29 cellular contexts compared by ENCODE assay signal in genomic region chr4:145944886-145945285, GRCh38.
"Had no signal": no experiment of that assay in that cellular context is flagged by ENCODE, and none has a peak within 500 bp of the region (broad histone marks: within the 10 kb centered on the region; RNA-seq: fewer than 3 reads in every experiment).

No MANE protein-coding gene starts in this region.

- H3K9me3 ChIP-seq: ascending aorta had no signal

- ATAC-seq: K562 had no signal

- H3K4me3 ChIP-seq: ascending aorta, cardiac muscle cell, K562 had no signal

- H3K36me3 ChIP-seq: ascending aorta, cardiac muscle cell had no signal

- H3K27me3 ChIP-seq: ascending aorta, cardiac muscle cell had no signal

- DNase-seq: activated B cell treated with CpG ODN at 0.5 μM for 24 hours; activated CD4-positive, alpha-beta memory T cell treated with anti-CD3 and anti-CD28 coated beads for 36 hours; activated CD4-positive, alpha-beta T cell treated with anti-CD3 and anti-CD28 coated beads for 4 hours; activated CD4-positive, alpha-beta T cell treated with anti-CD3 and anti-CD28 coated beads, Interleukin-2, amount 50 U/mL, for 1 hour; activated CD4-positive, CD25-positive, alpha-beta regulatory T cell treated with anti-CD3 and anti-CD28 coated beads, Interleukin-2, amount 50 U/mL, for 72 hours; activated CD8-positive, alpha-beta memory T cell treated with anti-CD3 and anti-CD28 coated beads, Interleukin-2, amount 50 U/mL, for 4 hours; activated effector memory CD4-positive, alpha-beta T cell treated with Interleukin-2 at 50 U/mL for 16 hours; activated naive CD4-positive, alpha-beta T cell treated with anti-CD3 and anti-CD28 coated beads, Interleukin-2, amount 50 U/mL, for 16 hours; activated naive CD8-positive, alpha-beta T cell treated with anti-CD3 and anti-CD28 coated beads for 36 hours; activated T-cell treated with anti-CD3 and anti-CD28 coated beads for 4 hours; activated T-cell treated with anti-CD3 and anti-CD28 coated beads, Interleukin-2, amount 50 U/mL, for 48 hours; amygdala; NCI-H1092 treated with DMSO at 0.1 percent for 48 hours; NCI-H1417; NCI-H146; NCI-H187; NCI-H2029 treated with DMSO at 0.1 percent for 48 hours; NCI-H2107; NCI-H2171; NCI-H510A; NCI-H526; NCI-H748 treated with DMSO at 0.1 percent for 48 hours; NK-92 treated with Interleukin-12 subunit alpha and Interleukin-12 subunit beta, amount 100 ng/mL, for 24 hours; Right ventricle myocardium superior; SW 1271; T1000 had no signal

- H3K27ac ChIP-seq: ascending aorta, cardiac muscle cell had no signal
